In the genomic region with DNA sequence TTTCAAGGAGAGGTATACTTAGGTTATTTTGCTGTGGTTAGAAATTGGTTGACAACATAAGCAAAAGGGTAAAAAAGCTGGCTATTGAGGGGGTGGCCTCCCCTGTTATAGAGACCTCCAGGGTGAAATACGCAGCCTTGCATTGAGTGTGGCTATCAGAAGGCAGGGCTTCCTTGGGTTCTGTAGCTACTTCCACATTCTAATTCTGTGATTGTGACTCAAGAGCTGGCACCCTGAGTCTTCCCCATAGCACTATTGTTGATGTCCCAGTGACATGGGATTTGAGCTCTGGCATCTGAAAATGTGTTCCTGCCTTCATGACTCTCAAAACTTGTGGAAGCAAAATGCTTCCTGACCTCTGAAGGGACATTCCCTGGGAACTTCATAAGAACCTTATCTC, we compare ENCODE assay signal across 1 cellular context. TPM values are rescaled to one million over a fixed set of nuclear protein-coding genes. Genes with fewer than 3 reads are reported as not detected.
"Had no signal": no experiment of that assay in that cellular context is flagged by ENCODE, and none has a peak within 500 bp of the region (broad histone marks: within the 10 kb centered on the region; RNA-seq: fewer than 3 reads in every experiment).

No MANE protein-coding gene starts in this region.

RNA-seq across cellular contexts. Expression of a gene that starts 38.7 kb away (rescaled TPM):
- polyA plus RNA-seq: IgD-negative memory B cell had no signal
